ENCODE assay signal across 21 cellular contexts in genomic region chr12:95908573-95908972, GRCh38. TPM values are rescaled to one million over a fixed set of nuclear protein-coding genes. Genes with fewer than 3 reads are reported as not detected.
DNase-seq lines count a peak whose midpoint lies in the region; ATAC-seq and TF ChIP-seq lines count a peak whose summit lies in the region.
"Had no signal": no experiment of that assay in that cellular context is flagged by ENCODE, and none has a peak within 500 bp of the region (broad histone marks: within the 10 kb centered on the region; RNA-seq: fewer than 3 reads in every experiment).

No MANE protein-coding gene starts in this region.

- no peak overlapping the region for H2AFZ ChIP-seq in SK-N-SH (ENCODE audit: low read depth)

- TF ChIP-seq POLR2A in spleen (IDR thresholded peaks at IDR 0.05) = no peak

- H3K79me2 ChIP-seq in SK-N-SH (ENCODE audit: insufficient read depth) = no peaks in the 10 kb centered on the region

- H3K27ac ChIP-seq in SK-N-SH (ENCODE audit: low read depth in 2 of 2, low read length in 1 of 2) = no peak overlapping the region
- H3K27ac ChIP-seq in spleen = peak overlapping the region in 1 of 8 donors; percentile 20
- H3K27ac ChIP-seq: esophagus squamous epithelium had no signal

- TF ChIP-seq EP300 in SK-N-SH (IDR thresholded peaks at IDR 0.05; ENCODE audit: borderline replicate concordance in 1 of 2, low read depth in 1 of 2, low read length in 1 of 2) = no peak

- no peak overlapping the region for H3K4me2 ChIP-seq in SK-N-SH

- no peaks in the 10 kb centered on the region for H3K36me3 ChIP-seq in SK-N-SH (replicated peaks in 1 of 2; ENCODE audit: control insufficient read depth in 1 of 2, insufficient read depth in 2 of 2, low read length in 1 of 2)
- H3K36me3 ChIP-seq in spleen = no peaks in the 10 kb centered on the region
- H3K36me3 ChIP-seq: esophagus squamous epithelium had no signal

- ATAC-seq in GM21423 (IDR thresholded peaks at IDR 0.05; ENCODE audit: unreplicated experiment) = no peak
- ATAC-seq in GM19324 (IDR thresholded peaks at IDR 0.05; ENCODE audit: low FRiP score, unreplicated experiment) = no peak
- ATAC-seq: activated CD8-positive, alpha-beta T cell treated with anti-CD3 and anti-CD28 coated beads for 36 hours; effector memory CD8-positive, alpha-beta T cell; Right ventricle myocardium inferior had no signal

- DNase-seq in AG08395 (ENCODE audit: low spot score) (peak; percentile 33), LHCN-M2 (ENCODE audit: low read depth) (peak; percentile 6), choroid plexus epithelial cell (ENCODE audit: low read depth) (peak; percentile 58), iris pigment epithelial cell (ENCODE audit: low read depth) (peak; percentile 54), SK-N-SH (no peak), spleen (no peak)
- DNase-seq: activated CD8-positive, alpha-beta T cell treated with anti-CD3 and anti-CD28 coated beads for 36 hours; activated naive CD4-positive, alpha-beta T cell treated with Interleukin-2 at 50 U/mL for 16 hours; anterior cingulate cortex; effector memory CD8-positive, alpha-beta T cell; esophagus squamous epithelium; GDM1; NCI-H1417 treated with DMSO at 0.1 percent for 48 hours; NCI-H2171 treated with DMSO at 0.1 percent for 48 hours; NCI-H526 treated with DMSO at 0.1 percent for 48 hours; substantia nigra had no signal

- no peak overlapping the region for H3K9ac ChIP-seq in SK-N-SH

- CTCF ChIA-PET in SK-N-SH (lab: Yijun Ruan, JAX) = interaction anchor here (1.0 to 1.2 kb wide), 4 partner anchors 10 to 90 kb away, joined by 3 to 5 read pairs (median 4); no protein-coding TSS in a partner anchor

- H3F3A ChIP-seq in SK-N-SH (replicated peaks; ENCODE audit: insufficient read depth) = no peaks in the 10 kb centered on the region

- H3K27me3 ChIP-seq in SK-N-SH (ENCODE audit: insufficient read depth) (no peaks in the 10 kb centered on the region; the same call in 1 of the 2 replicates), spleen (replicated peaks in 1 of 7) (no peaks in the 10 kb centered on the region)

- H3K4me1 ChIP-seq in SK-N-SH (ENCODE audit: control insufficient read depth in 1 of 2, insufficient read depth in 2 of 2, low read depth in 1 of 2, low read length in 1 of 2) (no peaks in the 10 kb centered on the region), spleen (peaks cover 0 to 6% (median 0%) of the 10 kb centered on the region in 6 donors)
- H3K4me1 ChIP-seq: esophagus squamous epithelium had no signal

- TF ChIP-seq RAD21 in SK-N-SH (IDR thresholded peaks at IDR 0.05; ENCODE audit: low read length) = no peak

- no peak for TF ChIP-seq CTCF in choroid plexus epithelial cell (conservative IDR thresholded peaks at IDR 0.05; ENCODE audit: low read depth, low read length)
- no peak for TF ChIP-seq CTCF in SK-N-SH (IDR thresholded peaks at IDR 0.05)
- TF ChIP-seq CTCF in spleen (IDR thresholded peaks at IDR 0.05 in 8 of 11, conservative IDR thresholded peaks at IDR 0.05 in 3 of 11) = no peak

- H3K9me3 ChIP-seq in SK-N-SH (no peaks in the 10 kb centered on the region), spleen (peaks cover 0 to 4% (median under 1%) of the 10 kb centered on the region in 8 donors)
- H3K9me3 ChIP-seq: esophagus squamous epithelium had no signal

- POLR2A ChIA-PET in SK-N-SH (lab: Yijun Ruan, JAX) = no interaction called here

- H3K9me2 ChIP-seq in SK-N-SH = no peaks in the 10 kb centered on the region

- intact Hi-C loops in spleen (cut with DNase I; ENCODE audit: low total_unique reads) = no loop called here

- no peaks in the 10 kb centered on the region for H4K20me1 ChIP-seq in SK-N-SH (ENCODE audit: insufficient read depth)

- H3K4me3 ChIP-seq in choroid plexus epithelial cell (ENCODE audit: low read depth, low read length) (no peak overlapping the region), SK-N-SH (ENCODE audit: low read depth in 2 of 2, low read length in 1 of 2) (no peak overlapping the region), spleen (no peak overlapping the region)
- H3K4me3 ChIP-seq: esophagus squamous epithelium had no signal

TF ChIP-seq in SK-N-SH, 30 proteins besides CTCF, POLR2A, EP300 and RAD21:
- TF ChIP-seq IRF3 (IDR thresholded peaks at IDR 0.05; ENCODE audit: low read depth, low read length) = no peak
- TF ChIP-seq FOXJ3 (CRISPR knock-in tag; IDR thresholded peaks at IDR 0.05) = no peak

RNA-seq across cellular contexts. Expression of gene CCDC38, which starts 33.8 kb away (rescaled TPM):
- total RNA-seq in LHCN-M2 (2014; rRNA removed) (not detected in 2 replicates), spleen (1 to 10 TPM in 3 of 7 donors, under 1 TPM in 3, not detected in 1; 0.34 to 2.1 (median 1.2) TPM)
- 0.07 TPM for polyA plus RNA-seq in LHCN-M2 (2012)
- polyA plus RNA-seq in SK-N-SH (2012; rRNA removed) (not detected in 2 replicates), spleen (1 to 10 TPM in 1 of 3 donors, under 1 TPM in 2; 0.46 to 1.2 (median 0.65) TPM)
- 0.03 and 0.06 TPM in 2 replicates for polyA plus RNA-seq in SK-N-SH (2012; cell fraction: cytosol; rRNA removed)
- polyA plus RNA-seq in SK-N-SH (2012; cell fraction: nucleus; rRNA removed) = 0.01 and 0.05 TPM in 2 replicates
- total RNA-seq: mononuclear cell, Right ventricle myocardium inferior had no signal
- polyA plus RNA-seq: CD14-positive monocyte had no signal

RNA-seq across cellular contexts. Expression of gene AMDHD1, which starts 34.6 kb away (rescaled TPM):
- 0.17 and 0.45 TPM in 2 replicates for total RNA-seq in LHCN-M2 (2014; rRNA removed)
- 0.19 TPM for polyA plus RNA-seq in LHCN-M2 (2012)
- 0.07 and 0.10 TPM in 2 replicates for polyA plus RNA-seq in SK-N-SH (2012; rRNA removed)
- 0.07 and 0.08 TPM in 2 replicates for polyA plus RNA-seq in SK-N-SH (2012; cell fraction: cytosol; rRNA removed)
- polyA plus RNA-seq in SK-N-SH (2012; cell fraction: nucleus; rRNA removed) = 0.43 and 0.54 TPM in 2 replicates
- total RNA-seq in spleen = 10 to 100 TPM in 1 of 7 donors, 1 to 10 TPM in 6; 2.2 to 12.2 (median 3.5) TPM
- 1 to 10 TPM; 2.3 to 2.9 (median 2.5) TPM for polyA plus RNA-seq in spleen

RNA-seq across cellular contexts. Expression of gene SNRPF, which starts 49.8 kb away (rescaled TPM):
- total RNA-seq in LHCN-M2 (2014; rRNA removed) = 10.0 and 10.8 TPM in 2 replicates
- polyA plus RNA-seq in LHCN-M2 (2012) = 70.2 TPM
- polyA plus RNA-seq in SK-N-SH (2012; rRNA removed) = 12.8 and 62.5 TPM in 2 replicates
- 55.8 and 91.2 TPM in 2 replicates for polyA plus RNA-seq in SK-N-SH (2012; cell fraction: cytosol; rRNA removed)
- 12.6 and 15.8 TPM in 2 replicates for polyA plus RNA-seq in SK-N-SH (2012; cell fraction: nucleus; rRNA removed)
- total RNA-seq in spleen = 10 to 100 TPM in 6 of 7 donors, 1 to 10 TPM in 1; 5.6 to 19.4 (median 17.7) TPM
- polyA plus RNA-seq in spleen = 10 to 100 TPM; 35.7 to 50.3 (median 44.4) TPM

Comparison
In these comparisons a context has a peak if more than half of its experiments do, and no peak if none do; other contexts are left out.
1. DNase-seq: peak in AG08395 (single experiment), LHCN-M2 (single experiment), choroid plexus epithelial cell (single experiment) and iris pigment epithelial cell (single experiment); none in SK-N-SH (single experiment) and spleen (single experiment).